In the genomic region with DNA sequence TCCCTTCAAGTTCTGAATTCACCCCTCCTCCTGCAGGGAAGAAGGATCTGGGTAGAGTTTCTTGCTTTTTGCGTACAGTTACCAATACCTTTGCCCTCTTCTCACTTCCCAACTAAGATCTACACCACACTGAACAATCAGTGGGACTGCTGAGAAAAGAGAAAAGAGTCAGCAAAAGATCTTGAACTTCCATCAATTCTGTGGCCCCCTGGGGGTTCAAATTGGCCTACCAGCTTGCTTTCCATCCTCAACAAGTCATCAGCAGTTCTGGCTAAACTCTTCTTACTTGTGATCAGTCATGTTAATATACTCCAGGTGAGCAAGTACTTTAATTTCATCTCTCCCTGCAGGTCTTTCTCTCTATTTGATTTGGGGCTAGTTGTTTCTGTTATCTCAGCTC, we compare ENCODE assay signal across 15 cellular contexts.
A peak's percentile ranks its signal among the peaks of the same experiment; 100 is the strongest.
DNase-seq lines count a peak whose midpoint lies in the region; ATAC-seq, FAIRE-seq and TF ChIP-seq lines count a peak whose summit lies in the region.
"Had no signal": no experiment of that assay in that cellular context is flagged by ENCODE, and none has a peak within 500 bp of the region (broad histone marks: within the 10 kb centered on the region; RNA-seq: fewer than 3 reads in every experiment).

No MANE protein-coding gene starts in this region.

- TF ChIP-seq CTCF in HepG2 (CRISPR knock-in tag; IDR thresholded peaks at IDR 0.05) (no peak), right lobe of liver (IDR thresholded peaks at IDR 0.05) (no peak), endodermal cell (conservative IDR thresholded peaks at IDR 0.05) (peak; percentile 66), nephron progenitor cell (IDR thresholded peaks at IDR 0.05) (no peak), gastroesophageal sphincter (IDR thresholded peaks at IDR 0.05) (no peak)

- CTCF ChIA-PET in HepG2 (lab: Yijun Ruan, JAX; ENCODE audit: low intra/inter-chr PET ratio, low total read pairs): no interaction called here

- peak overlapping the region; percentile 69 for H3K27ac ChIP-seq in HepG2 (ENCODE audit: extremely low read length, insufficient read depth, low read length)
- H3K27ac ChIP-seq in right lobe of liver: no peak overlapping the region
- no peak overlapping the region for H3K27ac ChIP-seq in endodermal cell (ENCODE audit: low read depth, low read length)
- H3K27ac ChIP-seq in gastroesophageal sphincter: no peak overlapping the region
- H3K27ac ChIP-seq: BLaER1, GM23248 had no signal

- H3K9me3 ChIP-seq in HepG2 (ENCODE audit: low read length): no peaks in the 10 kb centered on the region
- no peaks in the 10 kb centered on the region for H3K9me3 ChIP-seq in right lobe of liver
- H3K9me3 ChIP-seq in endodermal cell (ENCODE audit: control insufficient read depth, low read length): no peaks in the 10 kb centered on the region
- H3K9me3 ChIP-seq in gastroesophageal sphincter: no peaks in the 10 kb centered on the region
- H3K9me3 ChIP-seq: BLaER1, Caco-2 had no signal

- TF ChIP-seq RAD21 in HepG2 (CRISPR knock-in tag; IDR thresholded peaks at IDR 0.05): no peak

- WGBS in HepG2 (ENCODE audit: low lambda C conversion rate): 19% methylated on average over 1 of the region's 1 CpG
- 33% methylated on average over 1 of the region's 1 CpG for WGBS in right lobe of liver (ENCODE audit: insufficient coverage, low coverage, low lambda C conversion rate, missing lambda C conversion rate)
- 83% methylated on average over 1 of the region's 1 CpG; no CpG with 5 or more reads in 1 of the 2 experiments for WGBS in endodermal cell (ENCODE audit: insufficient coverage in 1 of 2, insufficient read length in 1 of 2), 2 experiments
- WGBS in gastroesophageal sphincter (ENCODE audit: low coverage in 1 of 2), 2 donors: 80 to 88% methylated on average over 1 of the region's 1 CpG

- H3K36me3 Mint-ChIP-seq in endodermal cell (ENCODE audit: low read depth) (no peaks in the 10 kb centered on the region), nephron progenitor cell (ENCODE audit: low read depth) (no peaks in the 10 kb centered on the region)
- H3K36me3 Mint-ChIP-seq: CD8-positive, alpha-beta memory T cell had no signal

- no peak overlapping the region for H2AFZ ChIP-seq in HepG2 (ENCODE audit: low read length)
- H2AFZ ChIP-seq: GM23248 had no signal

- in situ Hi-C loops in HepG2 (cut with HindIII; ENCODE audit: extremely low pct_ligation_motif_present, low pct_unique_long_range_greater_than_20kb): no loop called here

- H3K27me3 Mint-ChIP-seq in endodermal cell (ENCODE audit: insufficient read depth): no peaks in the 10 kb centered on the region
- H3K27me3 Mint-ChIP-seq in nephron progenitor cell (ENCODE audit: low read depth, poor library complexity): no peaks in the 10 kb centered on the region
- H3K27me3 Mint-ChIP-seq: CD8-positive, alpha-beta memory T cell had no signal

- H3K36me3 ChIP-seq in HepG2 (replicated peaks in 1 of 2; ENCODE audit: control insufficient read depth in 1 of 2, insufficient read depth in 2 of 2, low read length in 2 of 2) (no peaks in the 10 kb centered on the region), right lobe of liver (no peaks in the 10 kb centered on the region), endodermal cell (ENCODE audit: control insufficient read depth, insufficient read depth, low read length) (no peaks in the 10 kb centered on the region), gastroesophageal sphincter (no peaks in the 10 kb centered on the region)
- H3K36me3 ChIP-seq: BLaER1 had no signal

- TF ChIP-seq EP300 in HepG2 (IDR thresholded peaks at IDR 0.05; ENCODE audit: low read depth in 2 of 2, low read length in 2 of 2) (no peak), HepG2 (CRISPR knock-in tag; IDR thresholded peaks at IDR 0.05; ENCODE audit: borderline replicate concordance) (no peak), gastroesophageal sphincter (IDR thresholded peaks at IDR 0.05) (no peak)

- H3K4me3 ChIP-seq in HepG2 (replicated peaks in 1 of 3; ENCODE audit: insufficient read depth in 1 of 3, low read depth in 2 of 3, low read length in 3 of 3): peak overlapping the region in 2 of 3 experiments; percentile 44 to 48; a peak in 3 of 6 replicates
- H3K4me3 ChIP-seq in right lobe of liver: no peak overlapping the region
- H3K4me3 ChIP-seq in endodermal cell (ENCODE audit: low read length): peak overlapping the region; percentile 25
- H3K4me3 ChIP-seq in gastroesophageal sphincter: no peak overlapping the region
- H3K4me3 ChIP-seq: BLaER1, GM23248 had no signal

- H3K4me1 ChIP-seq in HepG2 (ENCODE audit: insufficient read depth, low read length) (peaks cover 36% of the 10 kb centered on the region), right lobe of liver (no peaks in the 10 kb centered on the region), endodermal cell (ENCODE audit: control insufficient read depth, insufficient read depth, low read length) (peaks cover 5% of the 10 kb centered on the region), gastroesophageal sphincter (no peaks in the 10 kb centered on the region)
- H3K4me1 ChIP-seq: BLaER1, Caco-2 had no signal

- H3K9ac ChIP-seq in HepG2 (ENCODE audit: insufficient read depth, low read depth, low read length) (peak overlapping the region; percentile 44), endodermal cell (ENCODE audit: extremely low read depth, low read length, poor library complexity, severe bottlenecking) (no peak overlapping the region)
- H3K9ac ChIP-seq: BLaER1, GM23248 had no signal

- POLR2A ChIA-PET in HepG2 (lab: Yijun Ruan, JAX): interaction anchor here (2.0 kb wide), 1 partner anchor 280 kb away, joined by 13 read pairs; no protein-coding TSS in a partner anchor

- intact Hi-C loops in HepG2 (cut with micrococcal nuclease; ENCODE audit: unreplicated experiment) (loop anchor here (1.0 kb wide), 2 partner anchors 8 to 99 kb away; no protein-coding TSS in a partner anchor), right lobe of liver (cut with DNase I) (no loop called here)

- peaks cover 3% of the 10 kb centered on the region for H3K79me2 ChIP-seq in HepG2 (ENCODE audit: insufficient read depth, low read length)

- H3K9me3 Mint-ChIP-seq in endodermal cell (no peaks in the 10 kb centered on the region), nephron progenitor cell (no peaks in the 10 kb centered on the region)

- ATAC-seq in HepG2 (peak; percentile 46), right lobe of liver (no peak), gastroesophageal sphincter (no peak)

- H3K27me3 ChIP-seq in HepG2 (ENCODE audit: control insufficient read depth in 1 of 2, insufficient read depth in 2 of 2, low read length in 2 of 2): no peaks in the 10 kb centered on the region
- no peaks in the 10 kb centered on the region for H3K27me3 ChIP-seq in right lobe of liver
- no peaks in the 10 kb centered on the region for H3K27me3 ChIP-seq in endodermal cell (ENCODE audit: control insufficient read depth, insufficient read depth, low read length, poor library complexity, severe bottlenecking)
- H3K27me3 ChIP-seq in gastroesophageal sphincter: no peaks in the 10 kb centered on the region
- H3K27me3 ChIP-seq: BLaER1 had no signal

- peak overlapping the region; percentile 76 for H3K4me2 ChIP-seq in HepG2 (ENCODE audit: low read depth, low read length)
- H3K4me2 ChIP-seq: BLaER1 had no signal

- H4K20me1 ChIP-seq in HepG2 (ENCODE audit: insufficient read depth, low read length): no peaks in the 10 kb centered on the region
- H4K20me1 ChIP-seq: BLaER1 had no signal

- DNase-seq in HepG2 (ENCODE audit: low spot score) (no peak), right lobe of liver (no peak), endodermal cell (peak; percentile 57), nephron progenitor cell (no peak), dermis blood vessel endothelial cell (no peak)
- no peak for DNase-seq in activated T-cell treated with anti-CD3 and anti-CD28 coated beads, Interleukin-2, amount 50 U/mL, for 1 hour
- DNase-seq: 8988T; AML-193; Caco-2; CD8-positive, alpha-beta memory T cell; GM23248; HCEC 1CT; HFFc6 had no signal

- no peak for FAIRE-seq in HepG2 (lab: Jason Lieb, UNC)

- TF ChIP-seq POLR2A in HepG2 (IDR thresholded peaks at IDR 0.05; ENCODE audit: insufficient read depth in 1 of 2, low read depth in 2 of 2, low read length in 2 of 2) (no peak), right lobe of liver (IDR thresholded peaks at IDR 0.05) (no peak), gastroesophageal sphincter (IDR thresholded peaks at IDR 0.05) (no peak)

- no TSS peak for BruUV-seq in HepG2 (replicated peaks; lab: Mats Ljungman, UMichigan)

- H3K4me1 Mint-ChIP-seq in endodermal cell (peaks cover 25% of the 10 kb centered on the region), nephron progenitor cell (peaks cover 8% of the 10 kb centered on the region)
- H3K4me1 Mint-ChIP-seq: CD8-positive, alpha-beta memory T cell had no signal

- H3K4me3 Mint-ChIP-seq in endodermal cell (peak overlapping the region; percentile 23), nephron progenitor cell (no peak overlapping the region)
- H3K4me3 Mint-ChIP-seq: CD8-positive, alpha-beta memory T cell; HFFc6 had no signal

- H3K27ac Mint-ChIP-seq in endodermal cell (peak overlapping the region; percentile 4), nephron progenitor cell (peak overlapping the region; percentile 56)
- H3K27ac Mint-ChIP-seq: CD8-positive, alpha-beta memory T cell; HFFc6 had no signal

TF ChIP-seq in HepG2, 621 proteins besides CTCF, POLR2A, EP300 and RAD21 (continues in another document):
- TF ChIP-seq SMAD1 (CRISPR knock-in tag; IDR thresholded peaks at IDR 0.05; ENCODE audit: borderline replicate concordance, low read depth) (no peak), PAX8 (CRISPR knock-in tag; IDR thresholded peaks at IDR 0.05; ENCODE audit: borderline replicate concordance) (no peak), NFIB (CRISPR knock-in tag; IDR thresholded peaks at IDR 0.05; ENCODE audit: borderline replicate concordance) (no peak), ZNF879 (CRISPR knock-in tag; IDR thresholded peaks at IDR 0.05) (no peak), FLYWCH1 (CRISPR knock-in tag; IDR thresholded peaks at IDR 0.05) (no peak), BHLHE40 (IDR thresholded peaks at IDR 0.05; ENCODE audit: low read length) (no peak)
- TF ChIP-seq, protein P1, sequence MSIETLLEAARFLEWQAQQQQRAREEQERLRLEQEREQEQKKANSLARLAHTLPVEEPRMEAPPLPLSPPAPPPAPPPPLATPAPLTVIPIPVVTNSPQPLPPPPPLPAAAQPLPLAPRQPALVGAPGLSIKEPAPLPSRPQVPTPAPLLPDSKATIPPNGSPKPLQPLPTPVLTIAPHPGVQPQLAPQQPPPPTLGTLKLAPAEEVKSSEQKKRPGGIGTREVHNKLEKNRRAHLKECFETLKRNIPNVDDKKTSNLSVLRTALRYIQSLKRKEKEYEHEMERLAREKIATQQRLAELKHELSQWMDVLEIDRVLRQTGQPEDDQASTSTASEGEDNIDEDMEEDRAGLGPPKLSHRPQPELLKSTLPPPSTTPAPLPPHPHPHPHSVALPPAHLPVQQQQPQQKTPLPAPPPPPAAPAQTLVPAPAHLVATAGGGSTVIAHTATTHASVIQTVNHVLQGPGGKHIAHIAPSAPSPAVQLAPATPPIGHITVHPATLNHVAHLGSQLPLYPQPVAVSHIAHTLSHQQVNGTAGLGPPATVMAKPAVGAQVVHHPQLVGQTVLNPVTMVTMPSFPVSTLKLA (IDR thresholded peaks at IDR 0.05): no peak

Comparison
In these comparisons a context has a peak if more than half of its experiments do, and no peak if none do; other contexts are left out.
1. H3K4me3 ChIP-seq: peak in HepG2 (2 of 3) and endodermal cell (single experiment); none in right lobe of liver (0 of 3) and gastroesophageal sphincter (0 of 2).